Comparison of ENCODE assay signal across 22 cellular contexts in genomic region chr2:128361376-128362131, GRCh38. TPM values are rescaled to one million over a fixed set of nuclear protein-coding genes. Genes with fewer than 3 reads are reported as not detected.
A peak's percentile ranks its signal among the peaks of the same experiment; 100 is the strongest.
DNase-seq lines count a peak whose midpoint lies in the region; ATAC-seq and TF ChIP-seq lines count a peak whose summit lies in the region.
"Had no signal": no experiment of that assay in that cellular context is flagged by ENCODE, and none has a peak within 500 bp of the region (broad histone marks: within the 10 kb centered on the region; RNA-seq: fewer than 3 reads in every experiment).

No MANE protein-coding gene starts in this region.

- H3K27me3 Mint-ChIP-seq in stimulated activated naive CD8-positive, alpha-beta T cell treated with anti-CD3 and anti-CD28 coated beads, Interleukin-15, amount 100 ng/mL, for 72 hours: peaks cover 46% of the 10 kb centered on the region
- H3K27me3 Mint-ChIP-seq in brain: peaks cover 3% of the 10 kb centered on the region
- no peaks in the 10 kb centered on the region for H3K27me3 Mint-ChIP-seq in activated naive CD4-positive, alpha-beta T cell treated with anti-CD3 and anti-CD28 coated beads for 36 hours (ENCODE audit: low read depth)

- no peaks in the 10 kb centered on the region for H3K9me3 Mint-ChIP-seq in stimulated activated naive CD8-positive, alpha-beta T cell treated with anti-CD3 and anti-CD28 coated beads, Interleukin-15, amount 100 ng/mL, for 72 hours
- peaks cover 0 to 7% (median 3%) of the 10 kb centered on the region in 5 experiments for H3K9me3 Mint-ChIP-seq in brain
- no peaks in the 10 kb centered on the region for H3K9me3 Mint-ChIP-seq in activated naive CD4-positive, alpha-beta T cell treated with anti-CD3 and anti-CD28 coated beads for 36 hours
- H3K9me3 Mint-ChIP-seq: CD8-positive, alpha-beta memory T cell; stimulated activated memory B cell treated with anti-CD40 and anti-IgM and Interleukin-4, amounts not matched to agents 10 μg/mL and 1 μg/mL and 100 μg/mL, for 72 hours had no signal

- no peak for DNase-seq in stimulated activated naive CD8-positive, alpha-beta T cell treated with anti-CD3 and anti-CD28 coated beads, Interleukin-15, amount 100 ng/mL, for 72 hours
- no peak for DNase-seq in stimulated activated naive CD8-positive, alpha-beta T cell treated with anti-CD3 and anti-CD28 coated beads, Interleukin-15, Interleukin-2, amounts not matched to agents 100 U/mL and 50 U/mL, for 24 hours
- DNase-seq in mesenteric fat pad (ENCODE audit: low spot score) (peak; percentile 86), upper lobe of right lung (peak; percentile 51), OCI-LY7 (ENCODE audit: low spot score) (no peak)
- no peak for DNase-seq in activated naive CD4-positive, alpha-beta T cell treated with anti-CD3 and anti-CD28 coated beads for 36 hours
- DNase-seq: central memory CD4-positive, alpha-beta T cell; DMS79; left cardiac atrium; NCI-H1105 treated with DMSO at 0.1 percent for 48 hours; NCI-H2081 treated with DMSO at 0.1 percent for 48 hours; NCI-H524 treated with DMSO at 0.1 percent for 48 hours; SIG-M5; T-helper 17 cell had no signal

- H2AFZ ChIP-seq in OCI-LY7 (ENCODE audit: low read length): no peak overlapping the region
- H2AFZ ChIP-seq: parathyroid adenoma had no signal

- no TSS peak for BruUV-seq in OCI-LY7 (replicated peaks; lab: Mats Ljungman, UMichigan)

- H3K4me1 ChIP-seq in upper lobe of right lung (peaks cover 9% of the 10 kb centered on the region), OCI-LY7 (ENCODE audit: insufficient read depth, low read length, poor library complexity, severe bottlenecking) (no peaks in the 10 kb centered on the region)
- H3K4me1 ChIP-seq: parathyroid adenoma had no signal

- H3K9me2 ChIP-seq in OCI-LY7 (ENCODE audit: insufficient read depth, low read length): no peaks in the 10 kb centered on the region

- H3K27me3 ChIP-seq in upper lobe of right lung: no peaks in the 10 kb centered on the region
- H3K27me3 ChIP-seq: adrenal gland, gastroesophageal sphincter, tibial nerve had no signal

- H3K4me3 Mint-ChIP-seq in stimulated activated naive CD8-positive, alpha-beta T cell treated with anti-CD3 and anti-CD28 coated beads, Interleukin-15, amount 100 ng/mL, for 72 hours: no peak overlapping the region
- H3K4me3 Mint-ChIP-seq in brain: peak overlapping the region in 1 of 5 experiments; percentile 16
- no peak overlapping the region for H3K4me3 Mint-ChIP-seq in activated naive CD4-positive, alpha-beta T cell treated with anti-CD3 and anti-CD28 coated beads for 36 hours
- H3K4me3 Mint-ChIP-seq: stimulated activated memory B cell treated with anti-CD40 and anti-IgM and Interleukin-4, amounts not matched to agents 10 μg/mL and 1 μg/mL and 100 μg/mL, for 72 hours; T-helper 17 cell had no signal

- H3K27ac ChIP-seq in upper lobe of right lung (no peak overlapping the region), OCI-LY7 (ENCODE audit: low read depth, low read length, poor library complexity, severe bottlenecking) (no peak overlapping the region)
- H3K27ac ChIP-seq: parathyroid adenoma had no signal

- CTCF ChIA-PET in OCI-LY7 (lab: Charles Lee; ENCODE audit: unreplicated experiment): no interaction called here
- CTCF ChIA-PET in activated naive CD4-positive, alpha-beta T cell treated with anti-CD3 and anti-CD28 coated beads for 36 hours (lab: Charles Lee): no interaction called here

- H3K36me3 ChIP-seq in upper lobe of right lung (no peaks in the 10 kb centered on the region), OCI-LY7 (ENCODE audit: insufficient read depth, low read length) (no peaks in the 10 kb centered on the region)
- H3K36me3 ChIP-seq: adrenal gland, gastroesophageal sphincter, tibial nerve had no signal

- no peaks in the 10 kb centered on the region for H3K36me3 Mint-ChIP-seq in brain
- H3K36me3 Mint-ChIP-seq in activated naive CD4-positive, alpha-beta T cell treated with anti-CD3 and anti-CD28 coated beads for 36 hours (ENCODE audit: low read depth): no peaks in the 10 kb centered on the region
- H3K36me3 Mint-ChIP-seq: CD8-positive, alpha-beta memory T cell; stimulated activated memory B cell treated with anti-CD40 and anti-IgM and Interleukin-4, amounts not matched to agents 10 μg/mL and 1 μg/mL and 100 μg/mL, for 72 hours had no signal

- intact Hi-C loops in upper lobe of right lung (cut with DNase I): no loop called here
- intact Hi-C loops in OCI-LY7 (cut with micrococcal nuclease; ENCODE audit: unreplicated experiment): no loop called here
- intact Hi-C loops in activated naive CD4-positive, alpha-beta T cell treated with anti-CD3 and anti-CD28 coated beads for 36 hours (cut with micrococcal nuclease): no loop called here

- no peaks in the 10 kb centered on the region for H4K20me1 ChIP-seq in OCI-LY7 (ENCODE audit: insufficient read depth, low read length)

- no peak overlapping the region for H3K4me2 ChIP-seq in OCI-LY7 (ENCODE audit: low read length)

- POLR2A ChIA-PET in OCI-LY7 (lab: Charles Lee): no interaction called here

- no peaks in the 10 kb centered on the region for H3K4me1 Mint-ChIP-seq in stimulated activated naive CD8-positive, alpha-beta T cell treated with anti-CD3 and anti-CD28 coated beads, Interleukin-15, amount 100 ng/mL, for 72 hours
- peaks cover 44% of the 10 kb centered on the region for H3K4me1 Mint-ChIP-seq in brain
- no peaks in the 10 kb centered on the region for H3K4me1 Mint-ChIP-seq in activated naive CD4-positive, alpha-beta T cell treated with anti-CD3 and anti-CD28 coated beads for 36 hours (ENCODE audit: low read depth)
- H3K4me1 Mint-ChIP-seq: CD8-positive, alpha-beta memory T cell; T-helper 17 cell had no signal

- peak; percentile 15 for ATAC-seq in stimulated activated naive CD8-positive, alpha-beta T cell treated with anti-CD3 and anti-CD28 coated beads, Interleukin-15, amount 100 ng/mL, for 72 hours
- ATAC-seq in stimulated activated naive CD8-positive, alpha-beta T cell treated with anti-CD3 and anti-CD28 coated beads, Interleukin-15, Interleukin-2, amounts not matched to agents 100 U/mL and 50 U/mL, for 24 hours: no peak
- no peak for ATAC-seq in upper lobe of right lung
- ATAC-seq in GM18868 (IDR thresholded peaks at IDR 0.05; ENCODE audit: unreplicated experiment): no peak
- ATAC-seq: left cardiac atrium; stimulated activated memory B cell treated with anti-CD40 and anti-IgM and Interleukin-4, amounts not matched to agents 10 μg/mL and 1 μg/mL and 100 μg/mL, for 72 hours; T-helper 17 cell had no signal

- no peak overlapping the region for H3K27ac Mint-ChIP-seq in stimulated activated naive CD8-positive, alpha-beta T cell treated with anti-CD3 and anti-CD28 coated beads, Interleukin-15, amount 100 ng/mL, for 72 hours
- H3K27ac Mint-ChIP-seq in brain: peak overlapping the region in 4 of 5 experiments; percentile 50 to 93 (median 68)
- H3K27ac Mint-ChIP-seq in activated naive CD4-positive, alpha-beta T cell treated with anti-CD3 and anti-CD28 coated beads for 36 hours: no peak overlapping the region
- H3K27ac Mint-ChIP-seq: stimulated activated memory B cell treated with anti-CD40 and anti-IgM and Interleukin-4, amounts not matched to agents 10 μg/mL and 1 μg/mL and 100 μg/mL, for 72 hours; T-helper 17 cell had no signal

- TF ChIP-seq CTCF in brain (conservative IDR thresholded peaks at IDR 0.05): no peak
- TF ChIP-seq CTCF in upper lobe of right lung (IDR thresholded peaks at IDR 0.05): no peak
- no peak for TF ChIP-seq CTCF in OCI-LY7 (conservative IDR thresholded peaks at IDR 0.05; ENCODE audit: low read length)

- no peaks in the 10 kb centered on the region for H3K9me3 ChIP-seq in upper lobe of right lung
- H3K9me3 ChIP-seq in OCI-LY7 (ENCODE audit: low read length): no peaks in the 10 kb centered on the region
- H3K9me3 ChIP-seq: adrenal gland, gastroesophageal sphincter, tibial nerve had no signal

- no peaks in the 10 kb centered on the region for H3K79me2 ChIP-seq in OCI-LY7 (ENCODE audit: insufficient read depth, low read depth, low read length)
- H3K79me2 ChIP-seq: parathyroid adenoma had no signal

- H3K4me3 ChIP-seq in upper lobe of right lung: no peak overlapping the region
- H3K4me3 ChIP-seq in OCI-LY7 (ENCODE audit: low read depth, low read length, poor library complexity, severe bottlenecking): no peak overlapping the region
- H3K4me3 ChIP-seq: adrenal gland, gastroesophageal sphincter, tibial nerve had no signal

RNA-seq across cellular contexts. Expression of gene HS6ST1, which starts 42.9 kb away (rescaled TPM):
- polyA plus RNA-seq in brain (ENCODE audit: insufficient read depth, low read depth, low replicate concordance): 64.3 TPM
- total RNA-seq in mesenteric fat pad (38.4 TPM), upper lobe of right lung (33.2 TPM), OCI-LY7 (2022) (13.4 and 13.6 TPM in 2 replicates)
- 12.0 and 17.6 TPM in 2 replicates for total RNA-seq in OCI-LY7 (2014; rRNA removed; shearing (Covaris generic))
- 1 to 10 TPM; 8.1 to 8.2 TPM for total RNA-seq in activated naive CD4-positive, alpha-beta T cell treated with anti-CD3 and anti-CD28 coated beads for 36 hours

Comparison
In these comparisons a context has a peak if more than half of its experiments do, and no peak if none do; other contexts are left out.
1. DNase-seq: peak in mesenteric fat pad (single experiment) and upper lobe of right lung (single experiment); none in stimulated activated naive CD8-positive, alpha-beta T cell treated with anti-CD3 and anti-CD28 coated beads, Interleukin-15, amount 100 ng/mL, for 72 hours (0 of 2), stimulated activated naive CD8-positive, alpha-beta T cell treated with anti-CD3 and anti-CD28 coated beads, Interleukin-15, Interleukin-2, amounts not matched to agents 100 U/mL and 50 U/mL, for 24 hours (single experiment), OCI-LY7 (single experiment) and activated naive CD4-positive, alpha-beta T cell treated with anti-CD3 and anti-CD28 coated beads for 36 hours (single experiment).
2. H3K27ac Mint-ChIP-seq: peak in brain (4 of 5); none in stimulated activated naive CD8-positive, alpha-beta T cell treated with anti-CD3 and anti-CD28 coated beads, Interleukin-15, amount 100 ng/mL, for 72 hours (0 of 2) and activated naive CD4-positive, alpha-beta T cell treated with anti-CD3 and anti-CD28 coated beads for 36 hours (single experiment).